ENCODE assay signal across 8 cellular contexts in the genomic region with DNA sequence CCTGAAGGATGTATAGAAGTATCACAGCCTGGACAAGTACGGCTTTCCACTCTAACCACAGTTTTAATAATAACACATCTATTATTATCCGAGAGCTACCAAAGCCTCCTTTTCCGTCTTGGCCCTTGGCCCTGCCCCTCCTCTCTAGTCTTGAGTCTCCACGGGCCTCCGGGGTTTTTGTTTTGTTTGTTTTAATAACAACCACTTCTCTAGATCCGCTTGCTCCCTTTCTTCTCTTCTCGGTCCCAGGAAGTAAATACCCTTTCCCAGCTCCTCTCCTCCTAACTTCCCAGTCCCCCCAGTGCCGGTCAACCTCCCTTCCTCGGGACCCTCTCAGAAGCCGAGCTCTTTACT.
A peak's percentile ranks its signal among the peaks of the same experiment; 100 is the strongest.
DNase-seq lines count a peak whose midpoint lies in the region; TF ChIP-seq lines count a peak whose summit lies in the region.

No MANE protein-coding gene starts in this region.

- TF ChIP-seq CTCF in LNCaP clone FGC (IDR thresholded peaks at IDR 0.05; ENCODE audit: control insufficient read depth, extremely low read depth, insufficient read depth), result no peak

- H3K4me3 ChIP-seq in LNCaP clone FGC (ENCODE audit: low read depth, low read length), result peak overlapping the region; percentile 63

- DNase-seq in AG08396 (ENCODE audit: low spot score) (peak; percentile 12), LNCaP clone FGC (ENCODE audit: low read depth) (no peak), dedifferentiated amniotic fluid mesenchymal stem cell (ENCODE audit: extremely low spot score) (peak; percentile 29), midbrain (lab: John Stamatoyannopoulos, UW) (peak; percentile 30), NOMO-1 treated with DMSO at 0.1 percent for 48 hours (lab: John Stamatoyannopoulos, UW; ENCODE audit: unreplicated experiment) (no peak), NCI-H1048 (lab: John Stamatoyannopoulos, UW) (no peak), globus pallidus (ENCODE audit: low spot score) (no peak), T1000 (lab: John Stamatoyannopoulos, UW) (no peak)

Comparison
In these comparisons a context has a peak if more than half of its experiments do, and no peak if none do; other contexts are left out.
1. DNase-seq: peak in AG08396 (single experiment), dedifferentiated amniotic fluid mesenchymal stem cell (single experiment) and midbrain (single experiment); none in LNCaP clone FGC (single experiment), NOMO-1 treated with DMSO at 0.1 percent for 48 hours (single experiment), NCI-H1048 (single experiment), globus pallidus (single experiment) and T1000 (single experiment).